Comparison of ENCODE assay signal across 7 cellular contexts in the genomic region with DNA sequence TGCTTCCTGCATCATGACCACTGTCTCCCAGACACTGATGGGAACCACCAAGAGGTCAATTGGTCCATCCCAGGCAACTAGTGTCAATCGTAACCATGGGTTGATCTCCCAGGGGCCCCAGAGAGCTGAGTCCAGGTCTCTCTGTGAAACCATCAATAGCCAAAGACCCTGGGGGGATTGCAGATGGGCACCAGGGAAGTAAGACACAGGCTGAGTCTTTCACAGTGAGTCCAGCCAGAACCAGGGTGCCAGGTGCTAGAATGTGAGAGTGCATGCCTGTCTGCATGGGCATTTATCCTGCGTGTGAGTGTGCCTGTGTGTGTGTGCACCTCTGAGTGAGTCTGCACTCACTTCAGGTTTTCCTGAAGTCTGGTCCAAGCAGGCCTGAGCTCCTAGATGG.
"Had no signal": no experiment of that assay in that cellular context is flagged by ENCODE, and none has a peak within 500 bp of the region (broad histone marks: within the 10 kb centered on the region; RNA-seq: fewer than 3 reads in every experiment).

No MANE protein-coding gene starts in this region.

- FAIRE-seq: H1, H54, HTR-8/SVneo had no signal

- ATAC-seq: GM23338 had no signal

- DNase-seq: H9, HCEC 1CT, IMR-90 had no signal

- H3K4me3 Mint-ChIP-seq: GM23338, H9 had no signal

- H3K4me3 ChIP-seq: GM23338 had no signal

- H3K9me3 Mint-ChIP-seq: GM23338, H9 had no signal

- H3K27ac Mint-ChIP-seq: GM23338, H9 had no signal
